Comparison of ENCODE assay signal across 13 cellular contexts in the genomic region with DNA sequence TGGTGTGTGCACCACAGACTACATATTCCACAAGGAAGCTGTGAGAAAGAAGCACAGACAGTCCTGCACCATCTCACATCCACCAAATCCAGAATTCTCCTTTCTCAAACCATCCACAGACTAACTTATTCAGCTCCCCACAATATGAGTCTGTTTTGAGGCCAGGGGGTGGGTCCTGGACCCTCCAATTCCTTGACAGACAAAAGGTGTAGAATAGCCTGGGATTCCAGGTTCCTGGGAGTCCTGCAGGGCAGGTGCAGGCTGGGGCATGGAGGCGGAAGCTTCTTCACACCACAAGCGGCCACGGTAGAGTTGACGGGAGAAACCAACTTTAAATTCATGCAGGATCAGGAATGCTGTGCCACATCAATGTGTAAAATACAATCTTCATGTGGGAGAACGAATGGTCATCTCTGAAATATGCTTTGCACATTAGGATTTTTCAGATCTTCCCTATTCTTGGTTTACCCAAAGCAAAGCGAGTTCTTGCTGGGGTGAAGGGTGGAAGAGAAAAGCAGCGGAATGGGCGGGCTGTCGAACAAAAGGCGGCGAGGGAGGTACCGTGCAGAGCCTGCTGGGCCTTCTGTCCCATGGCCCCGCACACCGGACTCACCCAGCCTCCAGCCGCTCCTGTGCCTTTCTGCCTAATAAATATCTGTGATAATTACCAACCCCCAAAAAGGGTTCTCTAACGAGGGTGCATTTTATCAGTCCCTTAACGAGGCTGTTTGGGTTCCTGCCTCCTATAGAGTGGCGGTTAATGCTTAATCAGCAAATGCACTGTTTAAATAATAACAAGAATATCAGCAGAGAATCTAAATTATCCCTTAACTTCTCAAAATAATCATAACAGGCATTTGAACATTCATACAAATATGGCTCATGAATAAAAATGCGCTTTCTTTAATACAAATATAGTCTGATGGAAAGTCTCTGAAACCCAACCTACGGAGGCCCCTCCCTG.
DNase-seq lines count a peak whose midpoint lies in the region; TF ChIP-seq lines count a peak whose summit lies in the region.
"Had no signal": no experiment of that assay in that cellular context is flagged by ENCODE, and none has a peak within 500 bp of the region (broad histone marks: within the 10 kb centered on the region; RNA-seq: fewer than 3 reads in every experiment).

No MANE protein-coding gene starts in this region.

- DNase-seq in activated naive CD4-positive, alpha-beta T cell treated with anti-CD3 and anti-CD28 coated beads for 36 hours, result no peak
- no peak for DNase-seq in activated naive CD4-positive, alpha-beta T cell treated with Interleukin-2 at 50 U/mL for 16 hours
- no peak for DNase-seq in smooth muscle cell (lab: John Stamatoyannopoulos, UW; ENCODE audit: unreplicated experiment)
- no peak for DNase-seq in stimulated activated CD4-positive, alpha-beta T cell treated with anti-CD3 and anti-CD28 coated beads, Interleukin-4, amount 100 ng/mL, for 24 hours
- no peak for DNase-seq in dedifferentiated amniotic fluid mesenchymal stem cell (ENCODE audit: extremely low spot score)
- DNase-seq in SKM-1 treated with dmso at 0.1 percent for 144 hours (lab: John Stamatoyannopoulos, UW; ENCODE audit: unreplicated experiment), result no peak
- DNase-seq: DMS53, NCI-H1694 treated with DMSO at 0.1 percent for 48 hours, NCI-H446 had no signal

- CTCF ChIA-PET in activated naive CD4-positive, alpha-beta T cell treated with anti-CD3 and anti-CD28 coated beads for 36 hours (lab: Charles Lee), result interaction anchor here (0.5 to 0.6 kb wide), 2 partner anchors 22 to 511 kb away, joined by 3 read pairs; no protein-coding TSS in a partner anchor

- H2AFZ ChIP-seq in smooth muscle cell (ENCODE audit: low read depth), result peak overlapping the region; percentile 81

- H3K4me1 Mint-ChIP-seq in activated naive CD4-positive, alpha-beta T cell treated with anti-CD3 and anti-CD28 coated beads for 36 hours (ENCODE audit: low read depth), result peaks cover 13% of the 10 kb centered on the region
- H3K4me1 Mint-ChIP-seq in dendritic cell treated with granulocyte-macrophage colony-stimulating factor and Interleukin-4, amounts not matched to agents 40 ng/mL and 50 ng/mL, for 4 days (ENCODE audit: low read depth), result peaks cover 39% of the 10 kb centered on the region

- no peak for TF ChIP-seq CTCF in smooth muscle cell (IDR thresholded peaks at IDR 0.05; ENCODE audit: borderline replicate concordance, insufficient read depth, poor library complexity, severe bottlenecking)

- H3K27ac ChIP-seq in KOPT-K1 (ENCODE audit: low read depth, low read length, poor library complexity, severe bottlenecking) (peak overlapping the region; percentile 75), smooth muscle cell (ENCODE audit: low read depth) (no peak overlapping the region)

- H4K20me1 ChIP-seq in smooth muscle cell (ENCODE audit: low read depth), result no peaks in the 10 kb centered on the region

- H3K9me3 ChIP-seq in KOPT-K1 (ENCODE audit: insufficient read depth, low read length, poor library complexity, severe bottlenecking) (no peaks in the 10 kb centered on the region), smooth muscle cell (replicated peaks; ENCODE audit: low read depth) (no peaks in the 10 kb centered on the region)
- H3K9me3 ChIP-seq: left lung had no signal

- intact Hi-C loops in activated naive CD4-positive, alpha-beta T cell treated with anti-CD3 and anti-CD28 coated beads for 36 hours (cut with micrococcal nuclease), result loop anchor here (1.0 to 2.0 kb wide), 2 partner anchors 24 to 25 kb away; no protein-coding TSS in a partner anchor
- intact Hi-C loops in dendritic cell treated with granulocyte-macrophage colony-stimulating factor and Interleukin-4, amounts not matched to agents 40 ng/mL and 50 ng/mL, for 4 days (cut with micrococcal nuclease), result loop anchor here (10.0 kb wide), 1 partner anchor 956 kb away; the partner anchor contains the start of gene LMBR1

- no peak overlapping the region for H3K4me2 ChIP-seq in smooth muscle cell

- H3K27me3 ChIP-seq in smooth muscle cell (ENCODE audit: low read depth), result no peaks in the 10 kb centered on the region

- no peaks in the 10 kb centered on the region for H3K27me3 Mint-ChIP-seq in activated naive CD4-positive, alpha-beta T cell treated with anti-CD3 and anti-CD28 coated beads for 36 hours (ENCODE audit: low read depth)
- peaks cover 4% of the 10 kb centered on the region for H3K27me3 Mint-ChIP-seq in dendritic cell treated with granulocyte-macrophage colony-stimulating factor and Interleukin-4, amounts not matched to agents 40 ng/mL and 50 ng/mL, for 4 days

- H3K4me3 Mint-ChIP-seq in activated naive CD4-positive, alpha-beta T cell treated with anti-CD3 and anti-CD28 coated beads for 36 hours, result peak overlapping the region; percentile 56
- no peak overlapping the region for H3K4me3 Mint-ChIP-seq in dendritic cell treated with granulocyte-macrophage colony-stimulating factor and Interleukin-4, amounts not matched to agents 40 ng/mL and 50 ng/mL, for 4 days

- peak overlapping the region; percentile 74 for H3K27ac Mint-ChIP-seq in activated naive CD4-positive, alpha-beta T cell treated with anti-CD3 and anti-CD28 coated beads for 36 hours
- H3K27ac Mint-ChIP-seq in dendritic cell treated with granulocyte-macrophage colony-stimulating factor and Interleukin-4, amounts not matched to agents 40 ng/mL and 50 ng/mL, for 4 days, result peak overlapping the region; percentile 93

- H3K79me2 ChIP-seq in smooth muscle cell (ENCODE audit: low read depth), result no peaks in the 10 kb centered on the region

- H3F3A ChIP-seq in smooth muscle cell (ENCODE audit: low read depth), result no peaks in the 10 kb centered on the region

- 87% methylated on average over 20 of the region's 20 CpGs for WGBS in smooth muscle cell (ENCODE audit: low lambda C conversion rate)

- H3K4me1 ChIP-seq in smooth muscle cell (ENCODE audit: low read depth), result peaks cover 13% of the 10 kb centered on the region

- H3K36me3 Mint-ChIP-seq in activated naive CD4-positive, alpha-beta T cell treated with anti-CD3 and anti-CD28 coated beads for 36 hours (ENCODE audit: low read depth), result no peaks in the 10 kb centered on the region
- no peaks in the 10 kb centered on the region for H3K36me3 Mint-ChIP-seq in dendritic cell treated with granulocyte-macrophage colony-stimulating factor and Interleukin-4, amounts not matched to agents 40 ng/mL and 50 ng/mL, for 4 days (ENCODE audit: low read depth)

- no peaks in the 10 kb centered on the region for H3K9me3 Mint-ChIP-seq in activated naive CD4-positive, alpha-beta T cell treated with anti-CD3 and anti-CD28 coated beads for 36 hours
- no peaks in the 10 kb centered on the region for H3K9me3 Mint-ChIP-seq in dendritic cell treated with granulocyte-macrophage colony-stimulating factor and Interleukin-4, amounts not matched to agents 40 ng/mL and 50 ng/mL, for 4 days
- H3K9me3 Mint-ChIP-seq: central memory CD8-positive, alpha-beta T cell had no signal

- H3K9ac ChIP-seq in smooth muscle cell (ENCODE audit: low read depth), result no peak overlapping the region

- H3K4me3 ChIP-seq in smooth muscle cell, result no peak overlapping the region
- H3K4me3 ChIP-seq: left lung had no signal

- no peaks in the 10 kb centered on the region for H3K36me3 ChIP-seq in KOPT-K1 (ENCODE audit: insufficient read depth, low read length)
- H3K36me3 ChIP-seq in smooth muscle cell (ENCODE audit: low read depth), result no peaks in the 10 kb centered on the region
- H3K36me3 ChIP-seq: left lung had no signal
